In the genomic region with DNA sequence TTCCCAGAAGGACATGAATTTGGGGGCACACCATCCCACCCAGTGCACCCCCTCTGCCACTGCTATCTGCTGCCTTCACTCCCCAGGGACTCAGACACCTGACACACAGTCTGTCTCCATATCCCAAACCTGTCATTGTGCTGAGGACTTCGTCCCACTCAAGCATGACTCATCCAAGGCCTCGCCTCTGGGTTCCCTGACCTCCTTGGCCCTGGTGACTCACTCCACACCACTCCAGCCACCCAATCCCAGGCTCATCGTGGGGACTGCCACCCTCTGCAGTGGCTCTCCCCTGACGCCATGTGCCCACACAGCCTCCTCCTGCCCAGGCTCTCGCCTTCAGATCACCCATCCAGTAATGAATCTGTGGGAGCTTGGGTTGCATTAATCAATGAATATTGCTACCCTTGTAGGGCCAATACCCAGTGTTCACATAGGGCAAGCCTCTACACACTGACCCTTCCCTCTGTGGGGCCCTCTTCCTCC, we compare ENCODE assay signal across 1 cellular context.
A peak's percentile ranks its signal among the peaks of the same experiment; 100 is the strongest.
TF ChIP-seq lines count a peak whose summit lies in the region.

No MANE protein-coding gene starts in this region.

TF ChIP-seq in K562, 482 proteins besides CTCF, POLR2A, EP300 and RAD21 (continued from another document and continues in another):
- TF ChIP-seq, protein P1, sequence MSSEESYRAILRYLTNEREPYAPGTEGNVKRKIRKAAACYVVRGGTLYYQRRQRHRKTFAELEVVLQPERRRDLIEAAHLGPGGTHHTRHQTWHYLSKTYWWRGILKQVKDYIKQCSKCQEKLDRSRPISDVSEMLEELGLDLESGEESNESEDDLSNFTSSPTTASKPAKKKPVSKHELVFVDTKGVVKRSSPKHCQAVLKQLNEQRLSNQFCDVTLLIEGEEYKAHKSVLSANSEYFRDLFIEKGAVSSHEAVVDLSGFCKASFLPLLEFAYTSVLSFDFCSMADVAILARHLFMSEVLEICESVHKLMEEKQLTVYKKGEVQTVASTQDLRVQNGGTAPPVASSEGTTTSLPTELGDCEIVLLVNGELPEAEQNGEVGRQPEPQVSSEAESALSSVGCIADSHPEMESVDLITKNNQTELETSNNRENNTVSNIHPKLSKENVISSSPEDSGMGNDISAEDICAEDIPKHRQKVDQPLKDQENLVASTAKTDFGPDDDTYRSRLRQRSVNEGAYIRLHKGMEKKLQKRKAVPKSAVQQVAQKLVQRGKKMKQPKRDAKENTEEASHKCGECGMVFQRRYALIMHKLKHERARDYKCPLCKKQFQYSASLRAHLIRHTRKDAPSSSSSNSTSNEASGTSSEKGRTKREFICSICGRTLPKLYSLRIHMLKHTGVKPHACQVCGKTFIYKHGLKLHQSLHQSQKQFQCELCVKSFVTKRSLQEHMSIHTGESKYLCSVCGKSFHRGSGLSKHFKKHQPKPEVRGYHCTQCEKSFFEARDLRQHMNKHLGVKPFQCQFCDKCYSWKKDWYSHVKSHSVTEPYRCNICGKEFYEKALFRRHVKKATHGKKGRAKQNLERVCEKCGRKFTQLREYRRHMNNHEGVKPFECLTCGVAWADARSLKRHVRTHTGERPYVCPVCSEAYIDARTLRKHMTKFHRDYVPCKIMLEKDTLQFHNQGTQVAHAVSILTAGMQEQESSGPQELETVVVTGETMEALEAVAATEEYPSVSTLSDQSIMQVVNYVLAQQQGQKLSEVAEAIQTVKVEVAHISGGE (CRISPR knock-in tag; IDR thresholded peaks at IDR 0.05) = peak in 1 of 3 experiments; percentile 54; a peak in 2 of 6 replicates
- TF ChIP-seq STAT5B (CRISPR knock-in tag; IDR thresholded peaks at IDR 0.05) (no peak), SIN3A (IDR thresholded peaks at IDR 0.05; ENCODE audit: borderline replicate concordance in 2 of 2, control insufficient read depth in 1 of 2, low read depth in 2 of 2, low read length in 2 of 2) (no peak), ILF3 (IDR thresholded peaks at IDR 0.05; ENCODE audit: borderline replicate concordance) (no peak), GABPB1 (CRISPR knock-in tag; IDR thresholded peaks at IDR 0.05) (no peak), ZNF24 (IDR thresholded peaks at IDR 0.05) (no peak), CCNT2 (IDR thresholded peaks at IDR 0.05; ENCODE audit: borderline replicate concordance, extremely low read depth, insufficient read length, low read depth, low read length) (no peak), HEY1 (CRISPR knock-in tag; IDR thresholded peaks at IDR 0.05; ENCODE audit: borderline replicate concordance) (no peak), POLR2AphosphoS2 (IDR thresholded peaks at IDR 0.05; ENCODE audit: low read length) (no peak), TFAM (CRISPR knock-in tag; conservative IDR thresholded peaks at IDR 0.05) (no peak), ZNF311 (CRISPR knock-in tag; IDR thresholded peaks at IDR 0.05) (no peak), MTA2 (IDR thresholded peaks at IDR 0.05; ENCODE audit: low read depth) (peak; percentile 58), KLF1 (tag; IDR thresholded peaks at IDR 0.05) (no peak), GTF2F1 (IDR thresholded peaks at IDR 0.05; ENCODE audit: low read depth, low read length) (no peak), OTX1 (CRISPR knock-in tag; IDR thresholded peaks at IDR 0.05) (no peak), GABPB2 (CRISPR knock-in tag; conservative IDR thresholded peaks at IDR 0.05) (no peak; the same call in 1 of the 2 replicates), CBX3 (IDR thresholded peaks at IDR 0.05; ENCODE audit: borderline replicate concordance in 1 of 2, low read length in 2 of 2) (peak in 1 of 2 experiments; percentile 83; a peak in 1 of 3 replicates), BRF1 (IDR thresholded peaks at IDR 0.05; ENCODE audit: borderline replicate concordance, extremely low read depth, insufficient read length) (no peak), POLR2G (IDR thresholded peaks at IDR 0.05; ENCODE audit: low read depth, low read length) (0 out of 2 replicates have a peak, but pooled peaks have one; percentile 21), ARHGAP35 (IDR thresholded peaks at IDR 0.05; ENCODE audit: partially characterized antibody) (no peak), MAFG (tag; conservative IDR thresholded peaks at IDR 0.05) (0 out of 2 replicates have a peak, but pooled peaks have one; percentile 10), HOXB6 (CRISPR knock-in tag; IDR thresholded peaks at IDR 0.05; ENCODE audit: borderline replicate concordance) (no peak), TBL1XR1 (IDR thresholded peaks at IDR 0.05; ENCODE audit: low read length in 2 of 2) (peak in 1 of 2 experiments; percentile 71; a peak in 2 of 4 replicates), RBM39 (optimal IDR thresholded peaks at IDR 0.05; ENCODE audit: low read depth, low read length) (no peak), ZFP36 (IDR thresholded peaks at IDR 0.05; ENCODE audit: low read depth, low read length, partially characterized antibody) (peak; percentile 13), CEBPG (CRISPR knock-in tag; IDR thresholded peaks at IDR 0.05) (no peak), CEBPG (tag; conservative IDR thresholded peaks at IDR 0.05 in 1 of 2, IDR thresholded peaks at IDR 0.05 in 1 of 2) (no peak), MXI1 (IDR thresholded peaks at IDR 0.05; ENCODE audit: low read depth, low read length) (no peak), SOX6 (IDR thresholded peaks at IDR 0.05) (no peak), HNRNPL (IDR thresholded peaks at IDR 0.05; ENCODE audit: low read depth, low read length) (no peak), POLR2B (IDR thresholded peaks at IDR 0.05; ENCODE audit: low read depth, partially characterized antibody) (no peak), C11orf30 (IDR thresholded peaks at IDR 0.05; ENCODE audit: low read depth) (no peak), FOS (IDR thresholded peaks at IDR 0.05; ENCODE audit: extremely low read depth, insufficient read length) (peak; percentile 90), ELF1 (tag; IDR thresholded peaks at IDR 0.05) (no peak), LEF1 (IDR thresholded peaks at IDR 0.05) (peak; percentile 62; the same call in 1 of the 2 replicates), NR2C1 (IDR thresholded peaks at IDR 0.05) (peak; percentile 76), NR2C1 (tag; IDR thresholded peaks at IDR 0.05) (peak; percentile 75), SMARCB1 (IDR thresholded peaks at IDR 0.05; ENCODE audit: insufficient read length, low read depth) (no peak), BMI1 (IDR thresholded peaks at IDR 0.05; ENCODE audit: low read length) (no peak), SRSF3 (IDR thresholded peaks at IDR 0.05; ENCODE audit: insufficient read depth, low read length) (no peak), ZNF79 (CRISPR knock-in tag; IDR thresholded peaks at IDR 0.05; ENCODE audit: low read depth) (no peak), PPARD (CRISPR knock-in tag; IDR thresholded peaks at IDR 0.05) (no peak), SUPT5H (IDR thresholded peaks at IDR 0.05) (no peak), ZNF561 (CRISPR knock-in tag; conservative IDR thresholded peaks at IDR 0.05) (no peak), FOXJ3 (CRISPR knock-in tag; IDR thresholded peaks at IDR 0.05) (no peak), KDM4B (IDR thresholded peaks at IDR 0.05; ENCODE audit: borderline replicate concordance in 2 of 2, low read depth in 1 of 2) (no peak), SMAD1 (IDR thresholded peaks at IDR 0.05; ENCODE audit: low read depth, low read length, partially characterized antibody) (peak; percentile 50), ZKSCAN1 (IDR thresholded peaks at IDR 0.05; ENCODE audit: low read depth, low read length) (peak; percentile 88), HNRNPK (IDR thresholded peaks at IDR 0.05; ENCODE audit: low read depth, low read length, poor library complexity, severe bottlenecking) (no peak), ZNF778 (CRISPR knock-in tag; IDR thresholded peaks at IDR 0.05) (no peak)
- TF ChIP-seq, protein P2, sequence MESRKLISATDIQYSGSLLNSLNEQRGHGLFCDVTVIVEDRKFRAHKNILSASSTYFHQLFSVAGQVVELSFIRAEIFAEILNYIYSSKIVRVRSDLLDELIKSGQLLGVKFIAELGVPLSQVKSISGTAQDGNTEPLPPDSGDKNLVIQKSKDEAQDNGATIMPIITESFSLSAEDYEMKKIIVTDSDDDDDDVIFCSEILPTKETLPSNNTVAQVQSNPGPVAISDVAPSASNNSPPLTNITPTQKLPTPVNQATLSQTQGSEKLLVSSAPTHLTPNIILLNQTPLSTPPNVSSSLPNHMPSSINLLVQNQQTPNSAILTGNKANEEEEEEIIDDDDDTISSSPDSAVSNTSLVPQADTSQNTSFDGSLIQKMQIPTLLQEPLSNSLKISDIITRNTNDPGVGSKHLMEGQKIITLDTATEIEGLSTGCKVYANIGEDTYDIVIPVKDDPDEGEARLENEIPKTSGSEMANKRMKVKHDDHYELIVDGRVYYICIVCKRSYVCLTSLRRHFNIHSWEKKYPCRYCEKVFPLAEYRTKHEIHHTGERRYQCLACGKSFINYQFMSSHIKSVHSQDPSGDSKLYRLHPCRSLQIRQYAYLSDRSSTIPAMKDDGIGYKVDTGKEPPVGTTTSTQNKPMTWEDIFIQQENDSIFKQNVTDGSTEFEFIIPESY (CRISPR knock-in tag; IDR thresholded peaks at IDR 0.05) = no peak
- TF ChIP-seq, protein P3, sequence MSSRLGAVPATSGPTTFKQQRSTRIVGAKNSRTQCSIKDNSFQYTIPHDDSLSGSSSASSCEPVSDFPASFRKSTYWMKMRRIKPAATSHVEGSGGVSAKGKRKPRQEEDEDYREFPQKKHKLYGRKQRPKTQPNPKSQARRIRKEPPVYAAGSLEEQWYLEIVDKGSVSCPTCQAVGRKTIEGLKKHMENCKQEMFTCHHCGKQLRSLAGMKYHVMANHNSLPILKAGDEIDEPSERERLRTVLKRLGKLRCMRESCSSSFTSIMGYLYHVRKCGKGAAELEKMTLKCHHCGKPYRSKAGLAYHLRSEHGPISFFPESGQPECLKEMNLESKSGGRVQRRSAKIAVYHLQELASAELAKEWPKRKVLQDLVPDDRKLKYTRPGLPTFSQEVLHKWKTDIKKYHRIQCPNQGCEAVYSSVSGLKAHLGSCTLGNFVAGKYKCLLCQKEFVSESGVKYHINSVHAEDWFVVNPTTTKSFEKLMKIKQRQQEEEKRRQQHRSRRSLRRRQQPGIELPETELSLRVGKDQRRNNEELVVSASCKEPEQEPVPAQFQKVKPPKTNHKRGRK (tag; IDR thresholded peaks at IDR 0.05) = no peak
- TF ChIP-seq, protein P4, sequence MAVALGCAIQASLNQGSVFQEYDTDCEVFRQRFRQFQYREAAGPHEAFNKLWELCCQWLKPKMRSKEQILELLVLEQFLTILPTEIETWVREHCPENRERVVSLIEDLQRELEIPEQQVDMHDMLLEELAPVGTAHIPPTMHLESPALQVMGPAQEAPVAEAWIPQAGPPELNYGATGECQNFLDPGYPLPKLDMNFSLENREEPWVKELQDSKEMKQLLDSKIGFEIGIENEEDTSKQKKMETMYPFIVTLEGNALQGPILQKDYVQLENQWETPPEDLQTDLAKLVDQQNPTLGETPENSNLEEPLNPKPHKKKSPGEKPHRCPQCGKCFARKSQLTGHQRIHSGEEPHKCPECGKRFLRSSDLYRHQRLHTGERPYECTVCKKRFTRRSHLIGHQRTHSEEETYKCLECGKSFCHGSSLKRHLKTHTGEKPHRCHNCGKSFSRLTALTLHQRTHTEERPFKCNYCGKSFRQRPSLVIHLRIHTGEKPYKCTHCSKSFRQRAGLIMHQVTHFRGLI (CRISPR knock-in tag; IDR thresholded peaks at IDR 0.05) = no peak
- TF ChIP-seq, protein P5, sequence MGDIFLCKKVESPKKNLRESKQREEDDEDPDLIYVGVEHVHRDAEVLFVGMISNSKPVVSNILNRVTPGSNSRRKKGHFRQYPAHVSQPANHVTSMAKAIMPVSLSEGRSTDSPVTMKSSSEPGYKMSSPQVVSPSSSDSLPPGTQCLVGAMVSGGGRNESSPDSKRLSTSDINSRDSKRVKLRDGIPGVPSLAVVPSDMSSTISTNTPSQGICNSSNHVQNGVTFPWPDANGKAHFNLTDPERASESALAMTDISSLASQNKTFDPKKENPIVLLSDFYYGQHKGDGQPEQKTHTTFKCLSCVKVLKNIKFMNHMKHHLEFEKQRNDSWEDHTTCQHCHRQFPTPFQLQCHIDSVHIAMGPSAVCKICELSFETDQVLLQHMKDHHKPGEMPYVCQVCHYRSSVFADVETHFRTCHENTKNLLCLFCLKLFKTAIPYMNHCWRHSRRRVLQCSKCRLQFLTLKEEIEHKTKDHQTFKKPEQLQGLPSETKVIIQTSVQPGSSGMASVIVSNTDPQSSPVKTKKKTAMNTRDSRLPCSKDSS (IDR thresholded peaks at IDR 0.05; ENCODE audit: low read depth, partially characterized antibody) = no peak
- TF ChIP-seq, protein P6, sequence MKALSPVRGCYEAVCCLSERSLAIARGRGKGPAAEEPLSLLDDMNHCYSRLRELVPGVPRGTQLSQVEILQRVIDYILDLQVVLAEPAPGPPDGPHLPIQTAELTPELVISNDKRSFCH (CRISPR knock-in tag; IDR thresholded peaks at IDR 0.05) = no peak
- TF ChIP-seq, protein P6 (tag; IDR thresholded peaks at IDR 0.05) = peak; percentile 69; the same call in 1 of the 2 replicates
- TF ChIP-seq, protein P7, sequence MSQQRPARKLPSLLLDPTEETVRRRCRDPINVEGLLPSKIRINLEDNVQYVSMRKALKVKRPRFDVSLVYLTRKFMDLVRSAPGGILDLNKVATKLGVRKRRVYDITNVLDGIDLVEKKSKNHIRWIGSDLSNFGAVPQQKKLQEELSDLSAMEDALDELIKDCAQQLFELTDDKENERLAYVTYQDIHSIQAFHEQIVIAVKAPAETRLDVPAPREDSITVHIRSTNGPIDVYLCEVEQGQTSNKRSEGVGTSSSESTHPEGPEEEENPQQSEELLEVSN (IDR thresholded peaks at IDR 0.05; ENCODE audit: borderline replicate concordance in 1 of 2, extremely low read depth in 1 of 2, insufficient read depth in 1 of 2, insufficient read length in 1 of 2, low read depth in 1 of 2, low read length in 1 of 2, poor library complexity in 1 of 2, severe bottlenecking in 1 of 2) = peak; percentile 41 to 66
- TF ChIP-seq, protein P8, sequence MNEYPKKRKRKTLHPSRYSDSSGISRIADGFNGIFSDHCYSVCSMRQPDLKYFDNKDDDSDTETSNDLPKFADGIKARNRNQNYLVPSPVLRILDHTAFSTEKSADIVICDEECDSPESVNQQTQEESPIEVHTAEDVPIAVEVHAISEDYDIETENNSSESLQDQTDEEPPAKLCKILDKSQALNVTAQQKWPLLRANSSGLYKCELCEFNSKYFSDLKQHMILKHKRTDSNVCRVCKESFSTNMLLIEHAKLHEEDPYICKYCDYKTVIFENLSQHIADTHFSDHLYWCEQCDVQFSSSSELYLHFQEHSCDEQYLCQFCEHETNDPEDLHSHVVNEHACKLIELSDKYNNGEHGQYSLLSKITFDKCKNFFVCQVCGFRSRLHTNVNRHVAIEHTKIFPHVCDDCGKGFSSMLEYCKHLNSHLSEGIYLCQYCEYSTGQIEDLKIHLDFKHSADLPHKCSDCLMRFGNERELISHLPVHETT (CRISPR knock-in tag; conservative IDR thresholded peaks at IDR 0.05 in 1 of 2, IDR thresholded peaks at IDR 0.05 in 1 of 2) = 0 out of 4 replicates have a peak, but pooled peaks of 1 of the 2 experiments have one; percentile 44
